In the genomic region with DNA sequence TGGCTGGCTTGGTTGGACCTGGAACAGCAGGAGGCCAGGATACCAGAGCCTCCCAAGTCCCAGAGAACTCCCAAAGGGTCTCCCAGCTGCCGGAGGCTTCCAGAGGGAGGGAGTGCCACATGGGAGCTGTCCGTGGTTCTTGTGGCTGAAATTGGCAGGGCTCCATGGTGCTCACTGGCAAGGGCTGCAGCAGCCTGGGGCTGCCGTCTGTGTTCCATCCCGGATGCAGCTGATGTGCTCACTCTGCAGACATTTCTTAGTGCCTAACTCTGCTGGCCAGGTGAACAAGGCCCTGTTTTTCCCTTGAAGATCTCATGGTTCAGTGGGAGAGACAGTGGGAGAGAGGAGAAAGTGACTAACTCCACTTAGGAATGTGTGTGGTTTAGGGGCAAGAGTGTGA, we compare ENCODE assay signal across 1 cellular context.
TF ChIP-seq lines count a peak whose summit lies in the region.

No MANE protein-coding gene starts in this region.

TF ChIP-seq in GM23338, 12 proteins besides CTCF, POLR2A, EP300 and RAD21 (continued from another document):
- TF ChIP-seq, protein P1, sequence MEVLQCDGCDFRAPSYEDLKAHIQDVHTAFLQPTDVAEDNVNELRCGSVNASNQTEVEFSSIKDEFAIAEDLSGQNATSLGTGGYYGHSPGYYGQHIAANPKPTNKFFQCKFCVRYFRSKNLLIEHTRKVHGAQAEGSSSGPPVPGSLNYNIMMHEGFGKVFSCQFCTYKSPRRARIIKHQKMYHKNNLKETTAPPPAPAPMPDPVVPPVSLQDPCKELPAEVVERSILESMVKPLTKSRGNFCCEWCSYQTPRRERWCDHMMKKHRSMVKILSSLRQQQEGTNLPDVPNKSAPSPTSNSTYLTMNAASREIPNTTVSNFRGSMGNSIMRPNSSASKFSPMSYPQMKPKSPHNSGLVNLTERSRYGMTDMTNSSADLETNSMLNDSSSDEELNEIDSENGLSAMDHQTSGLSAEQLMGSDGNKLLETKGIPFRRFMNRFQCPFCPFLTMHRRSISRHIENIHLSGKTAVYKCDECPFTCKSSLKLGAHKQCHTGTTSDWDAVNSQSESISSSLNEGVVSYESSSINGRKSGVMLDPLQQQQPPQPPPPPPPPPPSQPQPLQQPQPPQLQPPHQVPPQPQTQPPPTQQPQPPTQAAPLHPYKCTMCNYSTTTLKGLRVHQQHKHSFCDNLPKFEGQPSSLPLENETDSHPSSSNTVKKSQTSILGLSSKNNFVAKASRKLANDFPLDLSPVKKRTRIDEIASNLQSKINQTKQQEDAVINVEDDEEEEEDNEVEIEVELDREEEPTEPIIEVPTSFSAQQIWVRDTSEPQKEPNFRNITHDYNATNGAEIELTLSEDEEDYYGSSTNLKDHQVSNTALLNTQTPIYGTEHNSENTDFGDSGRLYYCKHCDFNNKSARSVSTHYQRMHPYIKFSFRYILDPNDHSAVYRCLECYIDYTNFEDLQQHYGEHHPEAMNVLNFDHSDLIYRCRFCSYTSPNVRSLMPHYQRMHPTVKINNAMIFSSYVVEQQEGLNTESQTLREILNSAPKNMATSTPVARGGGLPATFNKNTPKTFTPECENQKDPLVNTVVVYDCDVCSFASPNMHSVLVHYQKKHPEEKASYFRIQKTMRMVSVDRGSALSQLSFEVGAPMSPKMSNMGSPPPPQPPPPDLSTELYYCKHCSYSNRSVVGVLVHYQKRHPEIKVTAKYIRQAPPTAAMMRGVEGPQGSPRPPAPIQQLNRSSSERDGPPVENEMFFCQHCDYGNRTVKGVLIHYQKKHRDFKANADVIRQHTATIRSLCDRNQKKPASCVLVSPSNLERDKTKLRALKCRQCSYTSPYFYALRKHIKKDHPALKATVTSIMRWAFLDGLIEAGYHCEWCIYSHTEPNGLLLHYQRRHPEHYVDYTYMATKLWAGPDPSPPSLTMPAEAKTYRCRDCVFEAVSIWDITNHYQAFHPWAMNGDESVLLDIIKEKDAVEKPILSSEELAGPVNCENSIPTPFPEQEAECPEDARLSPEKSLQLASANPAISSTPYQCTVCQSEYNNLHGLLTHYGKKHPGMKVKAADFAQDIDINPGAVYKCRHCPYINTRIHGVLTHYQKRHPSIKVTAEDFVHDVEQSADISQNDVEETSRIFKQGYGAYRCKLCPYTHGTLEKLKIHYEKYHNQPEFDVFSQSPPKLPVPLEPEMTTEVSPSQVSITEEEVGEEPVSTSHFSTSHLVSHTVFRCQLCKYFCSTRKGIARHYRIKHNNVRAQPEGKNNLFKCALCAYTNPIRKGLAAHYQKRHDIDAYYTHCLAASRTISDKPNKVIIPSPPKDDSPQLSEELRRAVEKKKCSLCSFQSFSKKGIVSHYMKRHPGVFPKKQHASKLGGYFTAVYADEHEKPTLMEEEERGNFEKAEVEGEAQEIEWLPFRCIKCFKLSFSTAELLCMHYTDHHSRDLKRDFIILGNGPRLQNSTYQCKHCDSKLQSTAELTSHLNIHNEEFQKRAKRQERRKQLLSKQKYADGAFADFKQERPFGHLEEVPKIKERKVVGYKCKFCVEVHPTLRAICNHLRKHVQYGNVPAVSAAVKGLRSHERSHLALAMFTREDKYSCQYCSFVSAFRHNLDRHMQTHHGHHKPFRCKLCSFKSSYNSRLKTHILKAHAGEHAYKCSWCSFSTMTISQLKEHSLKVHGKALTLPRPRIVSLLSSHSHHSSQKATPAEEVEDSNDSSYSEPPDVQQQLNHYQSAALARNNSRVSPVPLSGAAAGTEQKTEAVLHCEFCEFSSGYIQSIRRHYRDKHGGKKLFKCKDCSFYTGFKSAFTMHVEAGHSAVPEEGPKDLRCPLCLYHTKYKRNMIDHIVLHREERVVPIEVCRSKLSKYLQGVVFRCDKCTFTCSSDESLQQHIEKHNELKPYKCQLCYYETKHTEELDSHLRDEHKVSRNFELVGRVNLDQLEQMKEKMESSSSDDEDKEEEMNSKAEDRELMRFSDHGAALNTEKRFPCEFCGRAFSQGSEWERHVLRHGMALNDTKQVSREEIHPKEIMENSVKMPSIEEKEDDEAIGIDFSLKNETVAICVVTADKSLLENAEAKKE (CRISPR knock-in tag; IDR thresholded peaks at IDR 0.05) = no peak
